12 cellular contexts compared by ENCODE assay signal in the genomic region with DNA sequence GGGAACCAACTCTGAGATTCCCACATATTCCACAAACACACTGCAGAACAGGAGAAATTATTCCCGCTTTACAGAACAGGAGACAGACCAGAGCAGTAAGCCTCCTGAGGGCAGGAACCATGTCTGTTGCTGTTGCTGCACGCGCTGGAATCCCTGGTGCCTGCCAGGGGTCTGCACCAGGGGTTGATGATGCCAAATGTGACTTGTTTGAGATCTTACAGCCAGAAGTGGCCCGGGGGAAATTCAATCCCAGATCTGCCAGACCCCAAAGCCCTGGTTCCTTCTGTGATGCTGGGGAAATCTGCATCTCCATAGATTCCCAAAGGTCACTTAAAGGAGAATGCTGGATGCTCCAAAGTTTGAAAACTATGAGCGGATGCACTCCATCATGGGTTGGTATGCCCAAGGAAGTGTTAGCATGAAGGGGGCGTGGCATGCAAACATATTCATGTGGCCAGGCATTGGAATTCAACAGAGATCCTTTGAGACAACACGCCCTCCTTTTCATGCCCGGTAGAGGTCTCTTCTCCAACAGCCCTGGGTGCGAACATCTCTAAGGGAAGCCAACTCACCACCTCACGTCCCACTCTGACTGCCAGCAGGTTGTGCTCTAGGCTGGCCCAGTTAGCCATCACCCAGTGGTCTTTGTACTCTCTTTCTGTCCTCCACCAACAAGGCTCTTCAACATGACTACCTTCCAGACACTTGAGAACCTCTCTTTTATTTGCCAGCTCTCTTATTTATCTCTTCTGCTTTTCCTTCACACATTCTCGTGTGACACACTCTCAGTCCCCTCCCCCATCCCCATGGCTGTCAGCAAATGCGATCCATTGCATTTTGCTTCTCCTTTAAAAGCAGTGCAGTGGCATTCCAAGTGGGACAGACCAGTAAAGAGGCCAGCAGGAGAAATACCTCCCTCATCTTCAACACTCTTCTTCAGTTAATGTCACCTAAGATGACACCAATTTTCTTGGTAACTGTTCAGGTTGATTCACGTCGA.
DNase-seq lines count a peak whose midpoint lies in the region; ATAC-seq and TF ChIP-seq lines count a peak whose summit lies in the region.
"Had no signal": no experiment of that assay in that cellular context is flagged by ENCODE, and none has a peak within 500 bp of the region (broad histone marks: within the 10 kb centered on the region; RNA-seq: fewer than 3 reads in every experiment).

No MANE protein-coding gene starts in this region.

- H3K27me3 ChIP-seq in right atrium auricular region (no peaks in the 10 kb centered on the region), left lung (no peaks in the 10 kb centered on the region)
- H3K27me3 ChIP-seq: suprapubic skin had no signal

- no peaks in the 10 kb centered on the region for H3K9me3 ChIP-seq in right atrium auricular region
- no peaks in the 10 kb centered on the region for H3K9me3 ChIP-seq in left lung
- H3K9me3 ChIP-seq: suprapubic skin had no signal

- H3K9me3 Mint-ChIP-seq in activated CD4-positive, alpha-beta T cell treated with anti-CD3 and anti-CD28 coated beads, Interleukin-2, amount 10 ng/mL, durations not matched to agents 24 days and 14 days, result peaks cover 24% of the 10 kb centered on the region
- no peaks in the 10 kb centered on the region for H3K9me3 Mint-ChIP-seq in stimulated activated memory B cell treated with anti-CD40 and anti-IgM and Interleukin-4, amounts not matched to agents 10 μg/mL and 1 μg/mL and 100 μg/mL, for 72 hours

- TF ChIP-seq CTCF in right atrium auricular region (IDR thresholded peaks at IDR 0.05) (no peak), left lung (IDR thresholded peaks at IDR 0.05) (no peak)

- H3K36me3 ChIP-seq in right atrium auricular region (no peaks in the 10 kb centered on the region), left lung (no peaks in the 10 kb centered on the region)
- H3K36me3 ChIP-seq: suprapubic skin had no signal

- ATAC-seq in stimulated activated memory B cell treated with anti-CD40 and anti-IgM and Interleukin-4, amounts not matched to agents 10 μg/mL and 1 μg/mL and 100 μg/mL, for 72 hours, result no peak
- no peak for ATAC-seq in left colon
- no peak for ATAC-seq in left lung

- peaks cover 4% of the 10 kb centered on the region for H3K27me3 Mint-ChIP-seq in activated CD4-positive, alpha-beta T cell treated with anti-CD3 and anti-CD28 coated beads, Interleukin-2, amount 10 ng/mL, durations not matched to agents 24 days and 14 days
- no peaks in the 10 kb centered on the region for H3K27me3 Mint-ChIP-seq in stimulated activated memory B cell treated with anti-CD40 and anti-IgM and Interleukin-4, amounts not matched to agents 10 μg/mL and 1 μg/mL and 100 μg/mL, for 72 hours

- no peaks in the 10 kb centered on the region for H3K36me3 Mint-ChIP-seq in activated CD4-positive, alpha-beta T cell treated with anti-CD3 and anti-CD28 coated beads, Interleukin-2, amount 10 ng/mL, durations not matched to agents 24 days and 14 days (ENCODE audit: low read depth)
- peaks cover 19% of the 10 kb centered on the region for H3K36me3 Mint-ChIP-seq in stimulated activated memory B cell treated with anti-CD40 and anti-IgM and Interleukin-4, amounts not matched to agents 10 μg/mL and 1 μg/mL and 100 μg/mL, for 72 hours

- in situ Hi-C loops in SK-MEL-5 (cut with HindIII; ENCODE audit: low pct_unique_long_range_greater_than_20kb, low sequenced_read_pairs), result no loop called here

- H3K27ac Mint-ChIP-seq in activated CD4-positive, alpha-beta T cell treated with anti-CD3 and anti-CD28 coated beads, Interleukin-2, amount 10 ng/mL, durations not matched to agents 24 days and 14 days, result peak overlapping the region; percentile 3
- H3K27ac Mint-ChIP-seq in stimulated activated memory B cell treated with anti-CD40 and anti-IgM and Interleukin-4, amounts not matched to agents 10 μg/mL and 1 μg/mL and 100 μg/mL, for 72 hours, result peak overlapping the region; percentile 91

- H3K4me3 Mint-ChIP-seq in activated CD4-positive, alpha-beta T cell treated with anti-CD3 and anti-CD28 coated beads, Interleukin-2, amount 10 ng/mL, durations not matched to agents 24 days and 14 days, result no peak overlapping the region
- no peak overlapping the region for H3K4me3 Mint-ChIP-seq in stimulated activated memory B cell treated with anti-CD40 and anti-IgM and Interleukin-4, amounts not matched to agents 10 μg/mL and 1 μg/mL and 100 μg/mL, for 72 hours

- H3K27ac ChIP-seq in right atrium auricular region, result peak overlapping the region; percentile 54 to 68
- H3K27ac ChIP-seq in left lung, result no peak overlapping the region
- H3K27ac ChIP-seq: suprapubic skin had no signal

- intact Hi-C loops in activated CD4-positive, alpha-beta T cell treated with anti-CD3 and anti-CD28 coated beads, Interleukin-2, amount 10 ng/mL, durations not matched to agents 24 days and 14 days (cut with micrococcal nuclease), result loop anchor here (2.0 to 10.0 kb wide), 2 partner anchors 119 to 377 kb away; no protein-coding TSS in a partner anchor
- intact Hi-C loops in left colon (cut with DNase I, micrococcal nuclease), result no loop called here
- intact Hi-C loops in left lung (cut with DNase I), result no loop called here

- H3K4me1 ChIP-seq in right atrium auricular region (peaks cover 0 to 43% of the 10 kb centered on the region in 2 donors), left lung (peaks cover 20 to 24% of the 10 kb centered on the region in 2 donors)

- peaks cover 34% of the 10 kb centered on the region for H3K4me1 Mint-ChIP-seq in activated CD4-positive, alpha-beta T cell treated with anti-CD3 and anti-CD28 coated beads, Interleukin-2, amount 10 ng/mL, durations not matched to agents 24 days and 14 days
- peaks cover 57% of the 10 kb centered on the region for H3K4me1 Mint-ChIP-seq in stimulated activated memory B cell treated with anti-CD40 and anti-IgM and Interleukin-4, amounts not matched to agents 10 μg/mL and 1 μg/mL and 100 μg/mL, for 72 hours

- DNase-seq in activated CD4-positive, alpha-beta T cell treated with anti-CD3 and anti-CD28 coated beads, Interleukin-2, amount 10 ng/mL, durations not matched to agents 24 days and 14 days, result no peak
- DNase-seq in activated CD4-positive, alpha-beta T cell treated with anti-CD3 and anti-CD28 coated beads, Interleukin-2, amount 50 U/mL, for 1 hour, result no peak
- DNase-seq in SK-MEL-5 (ENCODE audit: low read depth, low spot score) (peak; percentile 45), right atrium auricular region (ENCODE audit: low spot score) (peak; percentile 52), cerebellum (ENCODE audit: low spot score) (no peak), left colon (no peak), left lung (no peak)
- DNase-seq: activated naive CD4-positive, alpha-beta T cell; T-helper 2 cell had no signal

- no peak overlapping the region for H3K4me3 ChIP-seq in right atrium auricular region
- no peak overlapping the region for H3K4me3 ChIP-seq in left lung
- H3K4me3 ChIP-seq: skin epidermis, suprapubic skin had no signal

Comparison
In these comparisons a context has a peak if more than half of its experiments do, and no peak if none do; other contexts are left out.
1. DNase-seq: peak in SK-MEL-5 (single experiment) and right atrium auricular region (single experiment); none in activated CD4-positive, alpha-beta T cell treated with anti-CD3 and anti-CD28 coated beads, Interleukin-2, amount 10 ng/mL, durations not matched to agents 24 days and 14 days (single experiment), activated CD4-positive, alpha-beta T cell treated with anti-CD3 and anti-CD28 coated beads, Interleukin-2, amount 50 U/mL, for 1 hour (single experiment), cerebellum (single experiment), left colon (0 of 2) and left lung (0 of 2).
2. H3K27ac ChIP-seq: peak in right atrium auricular region (2 of 2); none in left lung (0 of 2).